In the genomic region with DNA sequence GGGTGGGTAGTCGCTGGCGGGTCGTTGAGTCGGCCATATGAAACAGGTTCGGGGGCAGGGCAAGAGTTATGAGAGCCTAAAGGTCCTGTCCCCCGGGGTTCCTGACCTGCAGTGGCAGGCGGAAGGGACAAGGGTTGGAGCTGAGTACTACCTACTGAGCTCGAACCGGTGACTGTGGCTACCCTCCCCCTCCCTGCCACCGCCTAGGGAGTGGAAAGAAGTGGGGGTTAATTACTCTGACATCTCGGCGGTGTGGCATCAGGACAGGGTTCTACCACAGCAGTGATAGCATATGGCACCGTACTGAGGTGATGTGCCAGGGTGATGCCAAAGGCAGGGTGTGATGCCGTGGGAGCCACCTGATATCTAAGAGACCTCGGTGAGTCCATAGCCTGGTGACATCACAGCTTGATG, we compare ENCODE assay signal across 9 cellular contexts. TPM values are rescaled to one million over a fixed set of nuclear protein-coding genes. Genes with fewer than 3 reads are reported as not detected.
DNase-seq lines count a peak whose midpoint lies in the region; ATAC-seq and TF ChIP-seq lines count a peak whose summit lies in the region.
"Had no signal": no experiment of that assay in that cellular context is flagged by ENCODE, and none has a peak within 500 bp of the region (broad histone marks: within the 10 kb centered on the region; RNA-seq: fewer than 3 reads in every experiment).

No MANE protein-coding gene starts in this region.

- TF ChIP-seq CTCF in AG10803 (conservative IDR thresholded peaks at IDR 0.05; ENCODE audit: low read length) = no peak
- no peak for TF ChIP-seq CTCF in fibroblast of pulmonary artery (IDR thresholded peaks at IDR 0.05; ENCODE audit: low read length, missing control alignments)
- TF ChIP-seq CTCF in psoas muscle (IDR thresholded peaks at IDR 0.05) = no peak

- intact Hi-C loops in psoas muscle (cut with DNase I) = no loop called here

- H3K4me3 ChIP-seq in AG10803 (ENCODE audit: low read length) (peak overlapping the region; percentile 75), fibroblast of pulmonary artery (replicated peaks; ENCODE audit: low read depth, low read length) (peak overlapping the region; percentile 79), psoas muscle (peak overlapping the region; percentile 70)

- DNase-seq in AG10803 (ENCODE audit: low read depth) = no peak
- peak; percentile 78 for DNase-seq in OCI-M1 (lab: John Stamatoyannopoulos, UW)
- DNase-seq in fibroblast of pulmonary artery (ENCODE audit: low read depth) = no peak
- peak in 1 of 2 donors; percentile 62 for DNase-seq in psoas muscle
- DNase-seq in HK-2 (ENCODE audit: unreplicated experiment) = no peak
- DNase-seq in kidney glomerular epithelial cell (lab: John Stamatoyannopoulos, UW) = no peak

- peak overlapping the region; percentile 86 for H3K27ac ChIP-seq in psoas muscle

- H3K4me1 ChIP-seq in psoas muscle = no peaks in the 10 kb centered on the region

- no peaks in the 10 kb centered on the region for H3K9me3 ChIP-seq in psoas muscle

- peaks cover 0 to 12% of the 10 kb centered on the region in 2 donors for H3K36me3 ChIP-seq in psoas muscle (ENCODE audit: insufficient read depth in 1 of 2, low read depth in 1 of 2)

- ATAC-seq in GM18517 (IDR thresholded peaks at IDR 0.05; ENCODE audit: unreplicated experiment) = peak; percentile 39
- ATAC-seq in HG02943 (IDR thresholded peaks at IDR 0.05; ENCODE audit: low read depth, unreplicated experiment) = peak; percentile 41
- peak; percentile 67 to 78 (median 70) for ATAC-seq in psoas muscle

- H3K27me3 ChIP-seq in psoas muscle (ENCODE audit: insufficient read depth in 3 of 3, low read length in 2 of 3) = no peaks in the 10 kb centered on the region

- WGBS in psoas muscle, 3 donors = 1 to 27% (median 1%) methylated on average over 12 to 15 of the region's 15 CpGs

RNA-seq across cellular contexts. Expression of gene ATG4A, which starts 0.3 kb away (rescaled TPM):
- 10 to 100 TPM; 18.8 to 26.8 (median 22.6) TPM for total RNA-seq in psoas muscle
- polyA plus RNA-seq in psoas muscle = 10 to 100 TPM; 14.7 to 35.1 (median 20.4) TPM

RNA-seq across cellular contexts. Expression of gene PSMD10, which starts 0.5 kb away (rescaled TPM):
- total RNA-seq in psoas muscle = 10 to 100 TPM; 11.3 to 21.9 (median 18.9) TPM
- polyA plus RNA-seq in psoas muscle = 10 to 100 TPM; 16.8 to 37.0 (median 27.5) TPM

RNA-seq across cellular contexts. Expression of gene VSIG1, which starts 47.0 kb away (rescaled TPM):
- not detected for total RNA-seq in psoas muscle
- not detected for polyA plus RNA-seq in psoas muscle
- total RNA-seq: NCI-H460 had no signal
